9 cellular contexts compared by ENCODE assay signal in genomic region chr13:101706651-101707050, GRCh38.
DNase-seq lines count a peak whose midpoint lies in the region; ATAC-seq and TF ChIP-seq lines count a peak whose summit lies in the region.
"Had no signal": no experiment of that assay in that cellular context is flagged by ENCODE, and none has a peak within 500 bp of the region (broad histone marks: within the 10 kb centered on the region; RNA-seq: fewer than 3 reads in every experiment).

No MANE protein-coding gene starts in this region.

- no peak for ATAC-seq in HG02571 (IDR thresholded peaks at IDR 0.05; ENCODE audit: unreplicated experiment)

- in situ Hi-C loops in GM13977 (cut with MboI; ENCODE audit: low pct_unique_long_range_greater_than_20kb, low sequenced_read_pairs, unreplicated experiment): loop anchor here (25.0 kb wide), 1 partner anchor 94 kb away; no protein-coding TSS in a partner anchor

- no peaks in the 10 kb centered on the region; the same call in 1 of the 2 replicates for H3K36me3 ChIP-seq in SJSA1
- H3K36me3 ChIP-seq in right atrium auricular region: no peaks in the 10 kb centered on the region
- H3K36me3 ChIP-seq: Peyer's patch had no signal

- H3K9me3 ChIP-seq in SJSA1 (replicated peaks): no peaks in the 10 kb centered on the region
- no peaks in the 10 kb centered on the region for H3K9me3 ChIP-seq in right atrium auricular region
- H3K9me3 ChIP-seq: Peyer's patch had no signal

- H3K27ac ChIP-seq in SJSA1: no peak overlapping the region
- no peak overlapping the region for H3K27ac ChIP-seq in right atrium auricular region
- H3K27ac ChIP-seq: Peyer's patch had no signal

- H3K27me3 ChIP-seq in SJSA1 (replicated peaks): no peaks in the 10 kb centered on the region
- H3K27me3 ChIP-seq in right atrium auricular region: no peaks in the 10 kb centered on the region
- H3K27me3 ChIP-seq: Peyer's patch had no signal

- H3K4me3 ChIP-seq in SJSA1: no peak overlapping the region
- no peak overlapping the region for H3K4me3 ChIP-seq in fibroblast of the aortic adventitia (ENCODE audit: low read depth, low read length)
- no peak overlapping the region for H3K4me3 ChIP-seq in right atrium auricular region
- H3K4me3 ChIP-seq: Peyer's patch had no signal

- H3K4me1 ChIP-seq in SJSA1 (replicated peaks) (peaks cover 9% of the 10 kb centered on the region), right atrium auricular region (no peaks in the 10 kb centered on the region)
- H3K4me1 ChIP-seq: Peyer's patch had no signal

- TF ChIP-seq CTCF in fibroblast of the aortic adventitia (IDR thresholded peaks at IDR 0.05; ENCODE audit: insufficient read depth, low read length) (no peak), GM13977 (IDR thresholded peaks at IDR 0.05; ENCODE audit: extremely low read depth, insufficient read depth, missing control alignments) (no peak), right atrium auricular region (IDR thresholded peaks at IDR 0.05) (no peak)

- DNase-seq in stimulated activated CD4-positive, alpha-beta T cell treated with anti-CD3 and anti-CD28 coated beads, Interleukin-1b, Interleukin-23, amount 100 ng/mL, for 48 hours: peak; percentile 6
- DNase-seq in stimulated activated CD4-positive, alpha-beta T cell treated with anti-CD3 and anti-CD28 coated beads, Interleukin-4, amount 100 ng/mL, for 4 hours: no peak
- DNase-seq in SJSA1 (ENCODE audit: low read depth in 1 of 2, low spot score in 2 of 2) (peak; percentile 40 to 42), fibroblast of the aortic adventitia (ENCODE audit: low read depth) (peak; percentile 83), GM13977 (ENCODE audit: low spot score) (no peak), NCI-H187 (lab: John Stamatoyannopoulos, UW) (no peak), right atrium auricular region (ENCODE audit: low spot score) (no peak)

Comparison
In these comparisons a context has a peak if more than half of its experiments do, and no peak if none do; other contexts are left out.
1. DNase-seq: peak in stimulated activated CD4-positive, alpha-beta T cell treated with anti-CD3 and anti-CD28 coated beads, Interleukin-1b, Interleukin-23, amount 100 ng/mL, for 48 hours (single experiment), SJSA1 (2 of 2) and fibroblast of the aortic adventitia (single experiment); none in stimulated activated CD4-positive, alpha-beta T cell treated with anti-CD3 and anti-CD28 coated beads, Interleukin-4, amount 100 ng/mL, for 4 hours (0 of 2), GM13977 (single experiment), NCI-H187 (0 of 2) and right atrium auricular region (single experiment).